8 cellular contexts compared by ENCODE assay signal in the genomic region with DNA sequence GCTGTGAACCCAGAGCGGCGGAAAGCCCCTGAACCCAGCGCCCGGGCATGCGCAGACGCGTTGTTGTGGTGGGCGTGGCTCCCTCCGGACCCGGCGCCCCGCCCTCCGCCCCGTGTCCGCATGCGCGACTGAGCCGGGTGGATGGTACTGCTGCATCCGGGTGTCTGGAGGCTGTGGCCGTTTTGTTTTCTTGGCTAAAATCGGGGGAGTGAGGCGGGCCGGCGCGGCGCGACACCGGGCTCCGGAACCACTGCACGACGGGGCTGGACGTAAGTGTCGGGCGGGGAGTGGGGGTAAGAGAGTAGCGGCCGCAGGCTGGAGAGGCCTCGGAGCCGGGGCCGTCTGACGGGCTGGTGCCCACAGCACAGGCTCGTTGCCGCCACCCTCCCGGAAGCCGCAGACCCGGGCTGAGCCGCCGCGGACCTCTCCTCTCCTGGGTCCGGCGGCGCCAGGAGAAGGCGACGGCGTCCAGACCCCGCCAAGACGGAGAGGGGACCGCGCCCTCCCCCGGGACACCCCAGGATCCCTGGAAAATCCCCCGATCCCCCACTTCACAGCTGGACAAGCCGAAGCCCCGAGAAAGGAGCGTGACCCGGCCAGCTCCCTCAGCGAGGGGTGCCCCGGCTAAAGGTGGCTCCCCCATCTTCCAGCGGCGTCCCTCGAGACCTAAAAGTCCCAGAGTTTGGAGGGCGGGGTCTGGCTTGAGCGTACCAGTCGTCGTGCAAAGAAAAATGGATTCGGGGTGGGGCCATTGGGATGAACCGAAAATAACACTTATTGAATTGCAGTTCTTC. TPM values are rescaled to one million over a fixed set of nuclear protein-coding genes. Genes with fewer than 3 reads are reported as not detected.
DNase-seq lines count a peak whose midpoint lies in the region; ATAC-seq and TF ChIP-seq lines count a peak whose summit lies in the region.

TMEM50A (plus strand) TSS at position 147 of the 794 bp plus-strand sequence. CDS start 2,153 bp downstream, outside the sequence.

- DNase-seq in NCI-H1092 (lab: John Stamatoyannopoulos, UW) (peak; percentile 86), SW 1271 (lab: John Stamatoyannopoulos, UW) (peak; percentile 20 to 67), glutamatergic neuron (peak; percentile 94), ovary (peak; percentile 88 to 94 (median 92)), thyroid gland (peak; percentile 92 to 93)
- peak; percentile 94 for DNase-seq in activated naive CD8-positive, alpha-beta T cell treated with anti-CD3 and anti-CD28 coated beads, Interleukin-2, amount 10 ng/mL, durations not matched to agents 7 days and 5 days

- no peaks in the 10 kb centered on the region for H3K9me3 ChIP-seq in ovary
- no peaks in the 10 kb centered on the region for H3K9me3 ChIP-seq in thyroid gland

- ATAC-seq in HG02588 (IDR thresholded peaks at IDR 0.05; ENCODE audit: unreplicated experiment) = peak; percentile 65
- peak; percentile 80 for ATAC-seq in activated naive CD8-positive, alpha-beta T cell treated with anti-CD3 and anti-CD28 coated beads, Interleukin-2, amount 10 ng/mL, durations not matched to agents 7 days and 5 days (ENCODE audit: low read depth)

- H3K4me3 ChIP-seq in ovary (peak within 1 kb of the TSS; percentile 73), thyroid gland (replicated peaks in 1 of 3) (peak within 1 kb of the TSS; percentile 69 to 99 (median 98))

- H3K4me1 ChIP-seq in ovary (ENCODE audit: insufficient read depth) (peaks cover 3% of the 10 kb centered on the region), thyroid gland (peaks cover 13 to 15% of the 10 kb centered on the region in 2 donors)

- no peaks in the 10 kb centered on the region for H3K9me3 Mint-ChIP-seq in activated naive CD8-positive, alpha-beta T cell treated with anti-CD3 and anti-CD28 coated beads, Interleukin-2, amount 10 ng/mL, durations not matched to agents 7 days and 5 days
- H3K9me3 Mint-ChIP-seq in glutamatergic neuron (ENCODE audit: unreplicated experiment) = peaks cover 2% of the 10 kb centered on the region

- peak within 1 kb of the TSS; percentile 97 for H3K27ac Mint-ChIP-seq in activated naive CD8-positive, alpha-beta T cell treated with anti-CD3 and anti-CD28 coated beads, Interleukin-2, amount 10 ng/mL, durations not matched to agents 7 days and 5 days
- H3K27ac Mint-ChIP-seq in glutamatergic neuron (ENCODE audit: unreplicated experiment) = peak within 1 kb of the TSS; percentile 73

- H3K27me3 ChIP-seq in ovary (no peaks in the 10 kb centered on the region), thyroid gland (no peaks in the 10 kb centered on the region)

- no peak for TF ChIP-seq CTCF in glutamatergic neuron (IDR thresholded peaks at IDR 0.05; ENCODE audit: partially characterized antibody, unreplicated experiment)
- no peak for TF ChIP-seq CTCF in ovary (IDR thresholded peaks at IDR 0.05)
- TF ChIP-seq CTCF in thyroid gland (IDR thresholded peaks at IDR 0.05) = no peak

- POLR2A ChIA-PET in activated naive CD8-positive, alpha-beta T cell treated with anti-CD3 and anti-CD28 coated beads, Interleukin-2, amount 10 ng/mL, durations not matched to agents 7 days and 5 days (lab: Charles Lee) = interaction anchor here (0.7 to 2.4 kb wide), 7 partner anchors 17 to 106 kb away, joined by 3 to 9 read pairs (median 4); partner anchors contain the start of genes MACO1, RSRP1 and SYF2

- TF ChIP-seq POLR2A in GM10847 (IDR thresholded peaks at IDR 0.05; ENCODE audit: extremely low read depth, insufficient read length) = peak; percentile 34
- TF ChIP-seq POLR2A in ovary (IDR thresholded peaks at IDR 0.05) = peak; percentile 41
- peak; percentile 45 to 93 for TF ChIP-seq POLR2A in thyroid gland (IDR thresholded peaks at IDR 0.05)

- H3K27ac ChIP-seq in ovary (peak within 1 kb of the TSS; percentile 3 to 80), thyroid gland (peak within 1 kb of the TSS; percentile 83 to 99 (median 93))

- H3K36me3 Mint-ChIP-seq in activated naive CD8-positive, alpha-beta T cell treated with anti-CD3 and anti-CD28 coated beads, Interleukin-2, amount 10 ng/mL, durations not matched to agents 7 days and 5 days = peaks cover 7% of the 10 kb centered on the region
- no peaks in the 10 kb centered on the region for H3K36me3 Mint-ChIP-seq in glutamatergic neuron (ENCODE audit: unreplicated experiment)

- no peak for TF ChIP-seq EP300 in ovary (IDR thresholded peaks at IDR 0.05)

- H3K36me3 ChIP-seq in ovary = no peaks in the 10 kb centered on the region
- H3K36me3 ChIP-seq in thyroid gland = no peaks in the 10 kb centered on the region

- 1% methylated on average over 70 to 72 of the region's 75 CpGs for WGBS in ovary, 3 donors
- WGBS in thyroid gland, 2 donors = 0 to 1% methylated on average over 23 to 36 of the region's 75 CpGs

- intact Hi-C loops in ovary (cut with DNase I) (no loop called here), thyroid gland (cut with DNase I) (no loop called here)

- no peaks in the 10 kb centered on the region for H3K27me3 Mint-ChIP-seq in activated naive CD8-positive, alpha-beta T cell treated with anti-CD3 and anti-CD28 coated beads, Interleukin-2, amount 10 ng/mL, durations not matched to agents 7 days and 5 days
- H3K27me3 Mint-ChIP-seq in glutamatergic neuron (ENCODE audit: unreplicated experiment) = peaks cover 2% of the 10 kb centered on the region

- H3K4me3 Mint-ChIP-seq in activated naive CD8-positive, alpha-beta T cell treated with anti-CD3 and anti-CD28 coated beads, Interleukin-2, amount 10 ng/mL, durations not matched to agents 7 days and 5 days = peak within 1 kb of the TSS; percentile 93
- peak within 1 kb of the TSS; percentile 96 for H3K4me3 Mint-ChIP-seq in glutamatergic neuron (ENCODE audit: unreplicated experiment)

- H3K4me1 Mint-ChIP-seq in activated naive CD8-positive, alpha-beta T cell treated with anti-CD3 and anti-CD28 coated beads, Interleukin-2, amount 10 ng/mL, durations not matched to agents 7 days and 5 days = peaks cover 19% of the 10 kb centered on the region
- peaks cover 6% of the 10 kb centered on the region for H3K4me1 Mint-ChIP-seq in glutamatergic neuron (ENCODE audit: low read depth, unreplicated experiment)

RNA-seq across cellular contexts. Expression of gene TMEM50A, which starts in this region (rescaled TPM):
- 100 to 1,000 TPM; 118 to 121 TPM for total RNA-seq in activated naive CD8-positive, alpha-beta T cell treated with anti-CD3 and anti-CD28 coated beads, Interleukin-2, amount 10 ng/mL, durations not matched to agents 7 days and 5 days
- total RNA-seq in glutamatergic neuron (ENCODE audit: unreplicated experiment) = 83.5 TPM
- 10 to 100 TPM; 50.0 to 74.9 (median 53.9) TPM for total RNA-seq in ovary
- polyA plus RNA-seq in ovary = 100 to 1,000 TPM in 1 of 2 donors, 10 to 100 TPM in 1; 61.2 to 140 TPM
- total RNA-seq in thyroid gland = 10 to 100 TPM; 66.4 to 89.2 (median 78.5) TPM

Comparison
In these comparisons a context has a peak if more than half of its experiments do, and no peak if none do; other contexts are left out.
1. Peak in every context shown above with its lines: DNase-seq, ATAC-seq, H3K4me3 ChIP-seq and H3K27ac ChIP-seq.
2. DNase-seq: peak in every context shown above with its lines; median percentile 94 in activated naive CD8-positive, alpha-beta T cell treated with anti-CD3 and anti-CD28 coated beads, Interleukin-2, amount 10 ng/mL, durations not matched to agents 7 days and 5 days; 94 in glutamatergic neuron; 92 in thyroid gland; 92 in ovary; 86 in NCI-H1092; 44 in SW 1271.